In the genomic region with DNA sequence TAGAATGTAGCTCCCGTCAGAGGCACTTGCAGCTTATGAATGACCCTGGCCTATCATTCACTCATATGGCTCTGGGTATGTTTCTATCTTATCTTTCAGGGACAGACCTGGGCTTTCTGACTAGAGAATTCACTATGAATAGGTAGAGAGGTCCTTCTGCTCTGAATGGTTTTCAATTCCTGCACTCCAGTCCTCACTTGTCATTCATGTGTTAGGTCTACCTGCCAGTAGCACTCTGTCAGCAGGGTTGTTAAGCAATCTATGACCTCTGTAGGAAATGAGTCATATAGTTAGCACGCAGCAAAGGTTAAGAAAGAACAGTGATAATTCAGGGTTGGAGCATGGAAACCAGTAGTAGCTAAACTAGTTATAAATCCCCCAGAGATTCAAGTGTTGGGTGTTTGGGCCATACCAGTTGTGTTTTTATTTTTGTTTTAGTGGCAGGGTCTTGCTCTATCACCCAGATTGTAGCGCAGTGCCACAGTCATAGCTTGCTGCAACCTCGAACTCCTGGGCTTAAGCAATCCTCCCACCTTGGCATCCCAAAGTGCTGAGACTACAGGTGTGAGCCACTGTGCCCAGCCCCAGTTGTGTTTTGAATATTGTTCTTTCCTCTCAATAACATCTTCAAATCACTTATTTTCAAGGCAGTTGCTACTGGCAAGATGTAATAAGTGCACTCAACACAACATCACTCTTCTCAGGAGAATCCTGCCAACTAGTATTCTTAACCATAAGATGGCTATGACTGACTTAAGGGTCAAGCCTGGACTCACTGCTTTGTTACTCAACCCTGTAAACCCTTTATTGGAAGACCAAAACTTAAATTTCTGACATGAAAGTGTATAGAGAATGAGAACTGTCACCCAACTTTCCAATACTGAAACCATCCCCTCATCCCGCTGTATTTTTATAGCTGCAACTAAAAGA, we compare ENCODE assay signal across 9 cellular contexts. TPM values are rescaled to one million over a fixed set of nuclear protein-coding genes. Genes with fewer than 3 reads are reported as not detected.
DNase-seq lines count a peak whose midpoint lies in the region; ATAC-seq and TF ChIP-seq lines count a peak whose summit lies in the region.
"Had no signal": no experiment of that assay in that cellular context is flagged by ENCODE, and none has a peak within 500 bp of the region (broad histone marks: within the 10 kb centered on the region; RNA-seq: fewer than 3 reads in every experiment).

No MANE protein-coding gene starts in this region.

- H3K4me3 Mint-ChIP-seq in chondrocyte (ENCODE audit: unreplicated experiment), result no peak overlapping the region
- no peak overlapping the region for H3K4me3 Mint-ChIP-seq in glutamatergic neuron (ENCODE audit: unreplicated experiment)
- H3K4me3 Mint-ChIP-seq: central memory CD8-positive, alpha-beta T cell had no signal

- H3K4me1 Mint-ChIP-seq in chondrocyte (ENCODE audit: low read depth) (peaks cover 6% of the 10 kb centered on the region), glutamatergic neuron (ENCODE audit: low read depth, unreplicated experiment) (no peaks in the 10 kb centered on the region)
- H3K4me1 Mint-ChIP-seq: central memory CD8-positive, alpha-beta T cell had no signal

- H3K9me3 Mint-ChIP-seq in chondrocyte (ENCODE audit: low read depth) (peaks cover 21% of the 10 kb centered on the region), glutamatergic neuron (ENCODE audit: unreplicated experiment) (no peaks in the 10 kb centered on the region)
- H3K9me3 Mint-ChIP-seq: central memory CD8-positive, alpha-beta T cell had no signal

- no peaks in the 10 kb centered on the region for H3K27me3 Mint-ChIP-seq in chondrocyte (ENCODE audit: low read depth)
- H3K27me3 Mint-ChIP-seq in glutamatergic neuron (ENCODE audit: unreplicated experiment), result no peaks in the 10 kb centered on the region
- H3K27me3 Mint-ChIP-seq: central memory CD8-positive, alpha-beta T cell had no signal

- DNase-seq in Daoy (ENCODE audit: low read depth) (peak; percentile 33), HS-5 (ENCODE audit: low read depth) (peak; percentile 25), chondrocyte (ENCODE audit: low spot score) (no peak), NCI-H748 (lab: John Stamatoyannopoulos, UW; ENCODE audit: unreplicated experiment) (no peak), SHP77 treated with DMSO at 0.1 percent for 48 hours (lab: John Stamatoyannopoulos, UW) (no peak), glutamatergic neuron (no peak)

- peak; percentile 95 for ATAC-seq in GM21360 (IDR thresholded peaks at IDR 0.05; ENCODE audit: unreplicated experiment)
- ATAC-seq in HG02885 (IDR thresholded peaks at IDR 0.05; ENCODE audit: poor library complexity, unreplicated experiment), result no peak

- H3K27ac Mint-ChIP-seq in chondrocyte (ENCODE audit: unreplicated experiment) (peak overlapping the region; percentile 74), glutamatergic neuron (ENCODE audit: unreplicated experiment) (no peak overlapping the region)

- H3K36me3 Mint-ChIP-seq in chondrocyte (ENCODE audit: low read depth), result no peaks in the 10 kb centered on the region
- H3K36me3 Mint-ChIP-seq in glutamatergic neuron (ENCODE audit: unreplicated experiment), result no peaks in the 10 kb centered on the region

- no peak for TF ChIP-seq CTCF in chondrocyte (IDR thresholded peaks at IDR 0.05)
- no peak for TF ChIP-seq CTCF in glutamatergic neuron (IDR thresholded peaks at IDR 0.05; ENCODE audit: partially characterized antibody, unreplicated experiment)

RNA-seq across cellular contexts. Expression of a gene that starts 25.1 kb away (rescaled TPM):
- total RNA-seq in Daoy (2014; rRNA removed; shearing (Covaris generic)), result not detected in 2 replicates
- total RNA-seq in chondrocyte, result not detected in 3 replicates
- not detected for total RNA-seq in glutamatergic neuron (ENCODE audit: unreplicated experiment)

RNA-seq across cellular contexts. Expression of a gene that starts 57.3 kb away (rescaled TPM):
- 9.0 and 19.9 TPM in 2 replicates for total RNA-seq in Daoy (2014; rRNA removed; shearing (Covaris generic))
- total RNA-seq in chondrocyte (9.5 to 13.1 TPM (median 9.9 TPM) in 3 replicates), glutamatergic neuron (ENCODE audit: unreplicated experiment) (5.1 TPM)

Comparison
In these comparisons a context has a peak if more than half of its experiments do, and no peak if none do; other contexts are left out.
1. DNase-seq: peak in Daoy (single experiment) and HS-5 (single experiment); none in chondrocyte (single experiment), NCI-H748 (single experiment), SHP77 treated with DMSO at 0.1 percent for 48 hours (single experiment) and glutamatergic neuron (single experiment).